In genomic region chr10:112835933-112836564, GRCh38 we compare ENCODE assay signal across 20 cellular contexts.
DNase-seq lines count a peak whose midpoint lies in the region; ATAC-seq and TF ChIP-seq lines count a peak whose summit lies in the region.
"Had no signal": no experiment of that assay in that cellular context is flagged by ENCODE, and none has a peak within 500 bp of the region (broad histone marks: within the 10 kb centered on the region; RNA-seq: fewer than 3 reads in every experiment).

No MANE protein-coding gene starts in this region.

- no peaks in the 10 kb centered on the region for H3K27me3 Mint-ChIP-seq in activated T-helper 17 cell treated with anti-CD3 and anti-CD28 coated beads, Interleukin-2, amount 50 U/mL, for 72 hours
- H3K27me3 Mint-ChIP-seq: IgD-negative memory B cell had no signal

- ATAC-seq in aorta (ENCODE audit: low FRiP score) (peak; percentile 15), HG03108 (IDR thresholded peaks at IDR 0.05; ENCODE audit: unreplicated experiment) (no peak)
- ATAC-seq in activated T-helper 17 cell treated with anti-CD3 and anti-CD28 coated beads, Interleukin-2, amount 50 U/mL, for 72 hours (replicated peaks) = no peak

- H3K4me1 Mint-ChIP-seq in activated T-helper 17 cell treated with anti-CD3 and anti-CD28 coated beads, Interleukin-2, amount 50 U/mL, for 72 hours = no peaks in the 10 kb centered on the region

- WGBS in lower leg skin, 2 donors = 68 to 71% methylated on average over 11 of the region's 11 CpGs
- 86 to 87% methylated on average over 11 of the region's 11 CpGs for WGBS in aorta, 2 donors

- H3K27ac ChIP-seq in aorta (ENCODE audit: low read depth in 1 of 2, low read length in 2 of 2) = no peak overlapping the region
- H3K27ac ChIP-seq: brain microvascular endothelial cell, GM23248, prostate gland, WERI-Rb-1 had no signal

- DNase-seq in NOMO-1 treated with DMSO at 0.1 percent for 48 hours (lab: John Stamatoyannopoulos, UW; ENCODE audit: unreplicated experiment) (peak; percentile 14), NOMO-1 treated with dmso at 0.1 percent for 144 hours (lab: John Stamatoyannopoulos, UW; ENCODE audit: unreplicated experiment) (no peak), fibroblast of the aortic adventitia (ENCODE audit: low read depth) (peak; percentile 24), lower leg skin (ENCODE audit: low spot score in 2 of 2) (peak; percentile 54 to 89), aorta (peak in 1 of 2 donors; percentile 61), GM10248 (ENCODE audit: extremely low spot score) (no peak)
- DNase-seq: 8988T; activated naive CD4-positive, alpha-beta T cell; brain microvascular endothelial cell; effector CD4-positive, alpha-beta T cell; GM23248; NCI-H226; stimulated activated CD4-positive, alpha-beta T cell treated with anti-CD3 and anti-CD28 coated beads, Interleukin-2, amount 100 ng/mL, for 24 hours; stimulated activated CD8-positive, alpha-beta memory T cell treated with anti-CD3 and anti-CD28 coated beads, Interleukin-4, amount 100 ng/mL, for 48 hours; WERI-Rb-1 had no signal

- H3K4me3 ChIP-seq in fibroblast of the aortic adventitia (ENCODE audit: low read depth, low read length) (no peak overlapping the region), lower leg skin (ENCODE audit: low read depth, poor library complexity, severe bottlenecking) (no peak overlapping the region), aorta (ENCODE audit: low read length in 2 of 2) (no peak overlapping the region)
- H3K4me3 ChIP-seq: GM23248, prostate gland had no signal

- H3K27ac Mint-ChIP-seq in activated T-helper 17 cell treated with anti-CD3 and anti-CD28 coated beads, Interleukin-2, amount 50 U/mL, for 72 hours = no peak overlapping the region
- H3K27ac Mint-ChIP-seq: IgD-negative memory B cell had no signal

- H3K4me1 ChIP-seq in aorta (ENCODE audit: control insufficient read depth in 1 of 2, insufficient read depth in 2 of 2, low read length in 2 of 2) = no peaks in the 10 kb centered on the region
- H3K4me1 ChIP-seq: prostate gland had no signal

- no peaks in the 10 kb centered on the region for H3K9me3 ChIP-seq in aorta (ENCODE audit: control insufficient read depth, low read length)
- H3K9me3 ChIP-seq: prostate gland had no signal

- H3K36me3 Mint-ChIP-seq in activated T-helper 17 cell treated with anti-CD3 and anti-CD28 coated beads, Interleukin-2, amount 50 U/mL, for 72 hours (ENCODE audit: low read depth) = no peaks in the 10 kb centered on the region

- no peak for TF ChIP-seq POLR2A in lower leg skin (IDR thresholded peaks at IDR 0.05)

- no peaks in the 10 kb centered on the region for H3K36me3 ChIP-seq in aorta (ENCODE audit: control insufficient read depth in 1 of 2, insufficient read depth in 2 of 2, low read length in 1 of 2)
- H3K36me3 ChIP-seq: brain microvascular endothelial cell, prostate gland, WERI-Rb-1 had no signal

- intact Hi-C loops in lower leg skin (cut with DNase I; ENCODE audit: low total_unique reads) = no loop called here
- intact Hi-C loops in aorta (cut with DNase I) = loop anchor here in 1 of 2 donors (10.0 kb wide), 1 partner anchor 49 kb away; no protein-coding TSS in a partner anchor

- CTCF ChIA-PET in GM10248 (lab: Yijun Ruan, JAX) = interaction anchor here (1.3 to 2.0 kb wide), 2 partner anchors 15 to 27 kb away, joined by 3 to 5 read pairs; no protein-coding TSS in a partner anchor

- POLR2A ChIA-PET in GM10248 (lab: Yijun Ruan, JAX) = no interaction called here

- TF ChIP-seq CTCF in fibroblast of the aortic adventitia (IDR thresholded peaks at IDR 0.05; ENCODE audit: insufficient read depth, low read length) (no peak), lower leg skin (IDR thresholded peaks at IDR 0.05) (no peak), GM10248 (IDR thresholded peaks at IDR 0.05; ENCODE audit: control extremely low read depth, extremely low read depth, low read depth, missing control alignments) (no peak)

- no peak overlapping the region for H3K4me3 Mint-ChIP-seq in activated T-helper 17 cell treated with anti-CD3 and anti-CD28 coated beads, Interleukin-2, amount 50 U/mL, for 72 hours
- H3K4me3 Mint-ChIP-seq: IgD-negative memory B cell had no signal

- H3K27me3 ChIP-seq in aorta (ENCODE audit: control insufficient read depth in 1 of 2, insufficient read depth in 2 of 2, low read length in 1 of 2) = no peaks in the 10 kb centered on the region
- H3K27me3 ChIP-seq: brain microvascular endothelial cell, tibial nerve had no signal

- H3K9me3 Mint-ChIP-seq in activated T-helper 17 cell treated with anti-CD3 and anti-CD28 coated beads, Interleukin-2, amount 50 U/mL, for 72 hours = no peaks in the 10 kb centered on the region

Comparison
In these comparisons a context has a peak if more than half of its experiments do, and no peak if none do; other contexts are left out.
1. DNase-seq: peak in NOMO-1 treated with DMSO at 0.1 percent for 48 hours (single experiment), fibroblast of the aortic adventitia (single experiment) and lower leg skin (2 of 2); none in NOMO-1 treated with dmso at 0.1 percent for 144 hours (single experiment) and GM10248 (single experiment).